8 cellular contexts compared by ENCODE assay signal in genomic region chr6:27251672-27252251, GRCh38. TPM values are rescaled to one million over a fixed set of nuclear protein-coding genes. Genes with fewer than 3 reads are reported as not detected.
DNase-seq lines count a peak whose midpoint lies in the region; ATAC-seq lines count a peak whose summit lies in the region.

No MANE protein-coding gene starts in this region.

- H3K36me3 Mint-ChIP-seq in dendritic cell treated with granulocyte-macrophage colony-stimulating factor and Interleukin-4, amounts not matched to agents 40 ng/mL and 50 ng/mL, for 4 days (ENCODE audit: low read depth): no peaks in the 10 kb centered on the region

- H3K4ac ChIP-seq in mesenchymal stem cell (ENCODE audit: low read depth in 1 of 2, low read length in 2 of 2): no peak overlapping the region

- H3K23ac ChIP-seq in mesenchymal stem cell (ENCODE audit: low read length in 2 of 2): no peak overlapping the region

- H3K27ac ChIP-seq in mesenchymal stem cell (ENCODE audit: low read length, poor library complexity, severe bottlenecking): no peak overlapping the region

- H4K8ac ChIP-seq in mesenchymal stem cell (ENCODE audit: low read length): peak overlapping the region; percentile 52

- H3K9me3 Mint-ChIP-seq in dendritic cell treated with granulocyte-macrophage colony-stimulating factor and Interleukin-4, amounts not matched to agents 40 ng/mL and 50 ng/mL, for 4 days: no peaks in the 10 kb centered on the region

- H2BK120ac ChIP-seq in mesenchymal stem cell (ENCODE audit: low read depth, low read length): no peak overlapping the region

- peak overlapping the region; percentile 81 for H2AFZ ChIP-seq in mesenchymal stem cell (ENCODE audit: low read depth, low read length)

- intact Hi-C loops in Right ventricle myocardium inferior (cut with DNase I) (no loop called here), cardiac septum (cut with DNase I) (no loop called here)
- intact Hi-C loops in dendritic cell treated with granulocyte-macrophage colony-stimulating factor and Interleukin-4, amounts not matched to agents 40 ng/mL and 50 ng/mL, for 4 days (cut with micrococcal nuclease): no loop called here

- no peak overlapping the region for H2BK12ac ChIP-seq in mesenchymal stem cell (ENCODE audit: low read length in 2 of 2)

- H3K18ac ChIP-seq in mesenchymal stem cell (ENCODE audit: low read depth in 1 of 2, low read length in 2 of 2): peak overlapping the region in 1 of 2 experiments; percentile 30

- H3K27ac Mint-ChIP-seq in dendritic cell treated with granulocyte-macrophage colony-stimulating factor and Interleukin-4, amounts not matched to agents 40 ng/mL and 50 ng/mL, for 4 days: no peak overlapping the region

- 6% methylated on average over 44 of the region's 44 CpGs for WGBS in mesenchymal stem cell

- H3K27me3 Mint-ChIP-seq in dendritic cell treated with granulocyte-macrophage colony-stimulating factor and Interleukin-4, amounts not matched to agents 40 ng/mL and 50 ng/mL, for 4 days: peaks cover 62% of the 10 kb centered on the region

- no peak overlapping the region for H2BK15ac ChIP-seq in mesenchymal stem cell (ENCODE audit: low read depth, poor library complexity, severe bottlenecking)

- no peaks in the 10 kb centered on the region for H3K36me3 ChIP-seq in mesenchymal stem cell (ENCODE audit: control insufficient read depth in 1 of 2, insufficient read depth in 2 of 2, low read depth in 1 of 2, low read length in 2 of 2)

- H3K9ac ChIP-seq in mesenchymal stem cell (ENCODE audit: low read length): no peak overlapping the region

- H2AK5ac ChIP-seq in mesenchymal stem cell (ENCODE audit: low read length, severe bottlenecking): no peak overlapping the region

- no peak overlapping the region for H3K14ac ChIP-seq in mesenchymal stem cell (ENCODE audit: low read length in 2 of 2)

- DNase-seq in Right ventricle myocardium inferior (ENCODE audit: missing footprints) (no peak), cardiac septum (ENCODE audit: low spot score) (no peak), NCI-H2081 treated with DMSO at 0.1 percent for 48 hours (lab: John Stamatoyannopoulos, UW) (peak; percentile 67), mesenchymal stem cell (peak; percentile 53)
- DNase-seq in activated CD4-positive, alpha-beta T cell treated with anti-CD3 and anti-CD28 coated beads for 48 hours: peak; percentile 82
- peak; percentile 52 to 64 for DNase-seq in stimulated activated CD8-positive, alpha-beta memory T cell treated with anti-CD3 and anti-CD28 coated beads, Interleukin-2, amount 100 ng/mL, for 48 hours (ENCODE audit: low read depth in 2 of 2)

- peak overlapping the region; percentile 61 to 66 for H3K4me3 ChIP-seq in mesenchymal stem cell (ENCODE audit: insufficient read depth in 1 of 2, low read depth in 1 of 2, low read length in 2 of 2)

- no peaks in the 10 kb centered on the region for H3K9me3 ChIP-seq in mesenchymal stem cell (ENCODE audit: control insufficient read depth, low read length)

- peak overlapping the region; percentile 33 for H3K4me3 Mint-ChIP-seq in dendritic cell treated with granulocyte-macrophage colony-stimulating factor and Interleukin-4, amounts not matched to agents 40 ng/mL and 50 ng/mL, for 4 days

- H3K4me1 Mint-ChIP-seq in dendritic cell treated with granulocyte-macrophage colony-stimulating factor and Interleukin-4, amounts not matched to agents 40 ng/mL and 50 ng/mL, for 4 days (ENCODE audit: low read depth): peaks cover 6% of the 10 kb centered on the region

- H2BK5ac ChIP-seq in mesenchymal stem cell (ENCODE audit: low read depth, low read length, poor library complexity, severe bottlenecking): no peak overlapping the region

- peaks cover 77 to 91% of the 10 kb centered on the region in 2 experiments for H3K27me3 ChIP-seq in mesenchymal stem cell (ENCODE audit: control insufficient read depth in 1 of 2, insufficient read depth in 1 of 2, low read length in 2 of 2)

- H3K4me2 ChIP-seq in mesenchymal stem cell (ENCODE audit: low read length, poor library complexity, severe bottlenecking): peak overlapping the region; percentile 92

- H4K91ac ChIP-seq in mesenchymal stem cell (ENCODE audit: low read length): no peak overlapping the region

- H3K4me1 ChIP-seq in mesenchymal stem cell (ENCODE audit: control insufficient read depth, insufficient read depth, low read depth, low read length): peaks cover 11% of the 10 kb centered on the region

- ATAC-seq in Right ventricle myocardium inferior (peak; percentile 37), HG02943 (IDR thresholded peaks at IDR 0.05; ENCODE audit: low read depth, unreplicated experiment) (peak; percentile 72)

- H3K79me1 ChIP-seq in mesenchymal stem cell (replicated peaks; ENCODE audit: low read length, poor library complexity, severe bottlenecking): no peaks in the 10 kb centered on the region

RNA-seq across cellular contexts. Expression of gene PRSS16, which starts 4.3 kb away (rescaled TPM):
- total RNA-seq in Right ventricle myocardium inferior (0.16 TPM), cardiac septum (not detected)
- 0.17 TPM for polyA plus RNA-seq in mesenchymal stem cell (2013, experiment 1 of 2)
- polyA plus RNA-seq in mesenchymal stem cell (2013, experiment 2 of 2): 0.21 TPM

Comparison
In these comparisons a context has a peak if more than half of its experiments do, and no peak if none do; other contexts are left out.
1. DNase-seq: peak in NCI-H2081 treated with DMSO at 0.1 percent for 48 hours (single experiment), activated CD4-positive, alpha-beta T cell treated with anti-CD3 and anti-CD28 coated beads for 48 hours (single experiment), mesenchymal stem cell (single experiment) and stimulated activated CD8-positive, alpha-beta memory T cell treated with anti-CD3 and anti-CD28 coated beads, Interleukin-2, amount 100 ng/mL, for 48 hours (2 of 2); none in Right ventricle myocardium inferior (single experiment) and cardiac septum (single experiment).